ENCODE assay signal across 8 cellular contexts in the genomic region with DNA sequence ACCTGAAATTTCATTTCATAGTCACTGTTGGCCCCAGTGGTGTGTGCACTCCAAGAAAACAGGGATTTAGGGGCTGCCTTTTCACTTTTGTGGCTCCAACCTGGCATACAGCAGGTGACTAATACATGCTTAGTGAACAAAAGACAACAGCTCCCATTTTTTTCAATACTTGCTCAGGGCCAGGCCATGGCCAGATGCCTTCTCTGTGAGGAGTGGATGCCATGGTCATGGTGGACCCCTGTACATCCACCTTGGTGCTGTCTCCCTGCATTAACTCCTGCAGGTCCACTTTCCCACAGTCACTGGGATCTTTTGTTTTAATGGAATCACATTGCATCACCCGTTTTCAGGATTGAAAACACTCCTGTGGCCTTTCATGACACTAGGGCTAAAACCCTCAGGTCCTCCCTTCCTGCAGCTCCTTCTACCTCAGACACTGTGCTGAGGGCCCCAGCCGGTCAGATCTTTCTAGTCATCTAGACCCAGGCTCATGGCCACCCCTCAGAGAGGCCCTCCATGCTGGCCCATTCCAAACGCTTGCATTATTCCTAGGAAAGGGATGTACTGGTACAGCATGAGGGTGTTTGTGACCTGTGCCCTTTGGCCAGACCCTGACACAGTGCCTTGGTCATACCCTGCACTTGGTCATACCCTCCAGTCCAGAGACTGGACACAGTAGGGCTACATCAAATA. TPM values are rescaled to one million over a fixed set of nuclear protein-coding genes. Genes with fewer than 3 reads are reported as not detected.
DNase-seq lines count a peak whose midpoint lies in the region; ATAC-seq and TF ChIP-seq lines count a peak whose summit lies in the region.

No MANE protein-coding gene starts in this region.

- H3K4me3 ChIP-seq in Peyer's patch (peak overlapping the region in 3 of 4 donors; percentile 70 to 94 (median 79)), esophagus (ENCODE audit: low read depth in 1 of 2, low read length in 2 of 2) (peak overlapping the region; percentile 68 to 77), trophoblast cell (ENCODE audit: low read depth, low read length) (peak overlapping the region; percentile 87)

- H3K4ac ChIP-seq in trophoblast cell (ENCODE audit: low read depth, low read length) = peak overlapping the region; percentile 6

- no peak overlapping the region for H3K18ac ChIP-seq in trophoblast cell (ENCODE audit: low read length)

- no peak for TF ChIP-seq POLR2A in Peyer's patch (IDR thresholded peaks at IDR 0.05)

- H4K8ac ChIP-seq in trophoblast cell (ENCODE audit: low read depth, low read length) = peak overlapping the region; percentile 70

- intact Hi-C loops in head of caudate nucleus (cut with DNase I) = no loop called here

- H3K36me3 ChIP-seq in ES-I3 (ENCODE audit: insufficient read depth, low read length) (peaks cover 3% of the 10 kb centered on the region; the same call in 1 of the 2 replicates), Peyer's patch (peaks cover 0 to 14% (median 0%) of the 10 kb centered on the region in 3 donors), esophagus (ENCODE audit: control insufficient read depth in 2 of 2, insufficient read depth in 2 of 2, low read length in 1 of 2) (peaks cover 0 to 13% of the 10 kb centered on the region in 2 donors), trophoblast cell (ENCODE audit: control insufficient read depth in 1 of 2, insufficient read depth in 2 of 2, low read length in 2 of 2) (peaks cover 11 to 19% of the 10 kb centered on the region in 2 experiments)

- peak overlapping the region; percentile 91 for H3K9ac ChIP-seq in ES-I3 (ENCODE audit: low read depth, low read length)
- H3K9ac ChIP-seq in trophoblast cell (ENCODE audit: low read length) = no peak overlapping the region

- H3K4me1 ChIP-seq in ES-I3 (ENCODE audit: insufficient read depth, low read length) = peaks cover 5% of the 10 kb centered on the region; the same call in 1 of the 2 replicates
- H3K4me1 ChIP-seq in Peyer's patch = peaks cover 0 to 24% (median 9%) of the 10 kb centered on the region in 4 donors
- H3K4me1 ChIP-seq in esophagus (ENCODE audit: control insufficient read depth in 2 of 2, insufficient read depth in 2 of 2, low read length in 1 of 2) = peaks cover 6 to 13% of the 10 kb centered on the region in 2 donors
- peaks cover 9 to 15% of the 10 kb centered on the region in 2 experiments for H3K4me1 ChIP-seq in trophoblast cell (ENCODE audit: control insufficient read depth in 1 of 2, insufficient read depth in 2 of 2, low read length in 2 of 2)

- peak overlapping the region; percentile 84 for H3K4me2 ChIP-seq in trophoblast cell (ENCODE audit: low read length)

- H3K23ac ChIP-seq in trophoblast cell (ENCODE audit: low read length) = no peak overlapping the region

- H3K27ac ChIP-seq in Peyer's patch (peak overlapping the region in 1 of 4 donors; percentile 77), esophagus (ENCODE audit: low read depth in 2 of 2, low read length in 1 of 2) (peak overlapping the region in 1 of 2 donors; percentile 85), trophoblast cell (ENCODE audit: low read depth, low read length) (no peak overlapping the region)

- no peak overlapping the region for H3K14ac ChIP-seq in trophoblast cell (ENCODE audit: low read length)

- H3K79me2 ChIP-seq in trophoblast cell (ENCODE audit: control insufficient read depth, insufficient read depth, low read length, poor library complexity) = peaks cover 7% of the 10 kb centered on the region

- no peak for TF ChIP-seq CTCF in Peyer's patch (IDR thresholded peaks at IDR 0.05)

- peaks cover 7% of the 10 kb centered on the region for H3K79me1 ChIP-seq in trophoblast cell (ENCODE audit: low read length)

- no peak for ATAC-seq in HG02759 (IDR thresholded peaks at IDR 0.05; ENCODE audit: unreplicated experiment)

- H2BK12ac ChIP-seq in trophoblast cell (ENCODE audit: low read length) = no peak overlapping the region

- no peak overlapping the region for H2BK120ac ChIP-seq in trophoblast cell (ENCODE audit: insufficient read depth, low read length, poor library complexity)

- H3K27me3 ChIP-seq in Peyer's patch = no peaks in the 10 kb centered on the region
- H3K27me3 ChIP-seq in esophagus (ENCODE audit: control insufficient read depth in 1 of 2, insufficient read depth in 2 of 2, low read length in 2 of 2) = no peaks in the 10 kb centered on the region
- no peaks in the 10 kb centered on the region for H3K27me3 ChIP-seq in trophoblast cell (ENCODE audit: insufficient read depth, low read length)

- DNase-seq in Peyer's patch (no peak), trophoblast cell (no peak), retina (no peak), head of caudate nucleus (no peak), NCI-H2227 (lab: John Stamatoyannopoulos, UW; ENCODE audit: unreplicated experiment) (no peak)

- no peak overlapping the region for H2BK5ac ChIP-seq in trophoblast cell (ENCODE audit: low read depth, low read length, poor library complexity)

- no peaks in the 10 kb centered on the region for H3K9me3 ChIP-seq in ES-I3 (ENCODE audit: control insufficient read depth, insufficient read depth, low read length)
- H3K9me3 ChIP-seq in Peyer's patch = no peaks in the 10 kb centered on the region
- H3K9me3 ChIP-seq in esophagus (ENCODE audit: control insufficient read depth in 2 of 2, insufficient read depth in 1 of 2, low read depth in 1 of 2, low read length in 1 of 2) = no peaks in the 10 kb centered on the region
- no peaks in the 10 kb centered on the region for H3K9me3 ChIP-seq in trophoblast cell (ENCODE audit: insufficient read depth, low read depth, low read length)

- 78 to 84% methylated on average over 3 of the region's 3 CpGs for WGBS in esophagus, 2 donors
- WGBS in trophoblast cell (ENCODE audit: extremely low coverage, insufficient coverage, insufficient read length) = no CpG with 5 or more reads among the region's 3 CpGs

- H4K91ac ChIP-seq in trophoblast cell (ENCODE audit: low read depth, low read length) = no peak overlapping the region

- peak overlapping the region; percentile 37 for H4K12ac ChIP-seq in trophoblast cell (ENCODE audit: low read depth, low read length)

- H2AK5ac ChIP-seq in trophoblast cell (ENCODE audit: low read length) = no peak overlapping the region

- H2AFZ ChIP-seq in trophoblast cell (ENCODE audit: insufficient read depth, low read length, poor library complexity) = peak overlapping the region; percentile 0

RNA-seq across cellular contexts. Expression of a gene that starts 1.2 kb away (rescaled TPM):
- total RNA-seq in Peyer's patch = 10 to 100 TPM; 34.9 to 59.4 (median 50.9) TPM
- 100 to 1,000 TPM in 1 of 2 donors, 10 to 100 TPM in 1; 61.7 to 145 TPM for polyA plus RNA-seq in esophagus
- 74.2 and 81.6 TPM in 2 replicates for polyA plus RNA-seq in trophoblast cell (2013)

RNA-seq across cellular contexts. Expression of a gene that starts 11.0 kb away (rescaled TPM):
- total RNA-seq in Peyer's patch = under 1 TPM in 1 of 4 donors, not detected in 3; 0.54 TPM
- polyA plus RNA-seq in esophagus = not detected
- polyA plus RNA-seq in trophoblast cell (2013) = not detected in 2 replicates

RNA-seq across cellular contexts. Expression of a gene that starts 16.1 kb away (rescaled TPM):
- total RNA-seq in Peyer's patch = 1 to 10 TPM in 1 of 4 donors, not detected in 3; 1.0 TPM
- polyA plus RNA-seq in esophagus = 1,000 to 10,000 TPM in 1 of 2 donors, 100 to 1,000 TPM in 1; 453 to 1,191 TPM
- polyA plus RNA-seq in trophoblast cell (2013) = 7.9 TPM in 2 replicates

RNA-seq across cellular contexts. Expression of a gene that starts 19.2 kb away (rescaled TPM):
- not detected for total RNA-seq in Peyer's patch
- polyA plus RNA-seq in esophagus = under 1 TPM; 0.02 to 0.12 TPM
- not detected in 2 replicates for polyA plus RNA-seq in trophoblast cell (2013)

RNA-seq across cellular contexts. Expression of a gene that starts 30.8 kb away (rescaled TPM):
- 10 to 100 TPM in 2 of 4 donors, 1 to 10 TPM in 1, not detected in 1; 1.9 to 29.7 (median 10.7) TPM for total RNA-seq in Peyer's patch
- polyA plus RNA-seq in esophagus = 100 to 1,000 TPM; 223 to 315 TPM
- polyA plus RNA-seq in trophoblast cell (2013) = 153 and 164 TPM in 2 replicates
